Comparison of ENCODE assay signal across 18 cellular contexts in the genomic region with DNA sequence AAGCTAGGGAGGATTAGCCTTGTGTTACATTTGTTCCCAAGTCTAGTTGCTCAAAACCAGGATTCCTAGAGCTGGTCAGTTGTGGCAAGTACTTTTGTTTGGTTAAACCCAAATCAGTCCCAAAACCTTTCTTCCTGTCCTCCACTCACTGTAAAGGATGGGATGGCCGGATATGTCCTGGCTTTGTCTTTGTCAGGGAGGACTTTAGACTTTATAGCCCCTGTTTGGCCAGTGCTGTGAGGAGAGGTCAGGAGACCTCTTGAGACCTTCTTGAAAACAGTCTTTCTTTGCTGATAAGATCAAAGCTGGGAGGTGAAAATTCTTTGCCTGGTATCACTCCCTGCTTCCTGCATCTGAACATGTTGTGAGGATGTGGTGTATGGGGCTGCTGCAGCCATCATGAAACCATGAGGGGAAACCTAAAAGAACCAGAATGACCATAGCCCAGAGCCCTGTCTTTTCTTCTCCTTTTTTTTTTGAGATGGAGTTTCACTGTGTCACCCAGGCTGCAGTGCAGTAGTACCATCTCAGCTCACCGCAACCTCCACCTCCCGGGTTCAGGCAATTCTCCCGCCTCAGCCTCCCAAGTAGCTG. TPM values are rescaled to one million over a fixed set of nuclear protein-coding genes. Genes with fewer than 3 reads are reported as not detected.
DNase-seq lines count a peak whose midpoint lies in the region; ATAC-seq, FAIRE-seq and TF ChIP-seq lines count a peak whose summit lies in the region.
"Had no signal": no experiment of that assay in that cellular context is flagged by ENCODE, and none has a peak within 500 bp of the region (broad histone marks: within the 10 kb centered on the region; RNA-seq: fewer than 3 reads in every experiment).

No MANE protein-coding gene starts in this region.

- no peaks in the 10 kb centered on the region for H3K36me3 ChIP-seq in Panc1 (ENCODE audit: control insufficient read depth, insufficient read depth, low read length)
- no peaks in the 10 kb centered on the region for H3K36me3 ChIP-seq in HepG2 (replicated peaks in 1 of 2; ENCODE audit: control insufficient read depth in 1 of 2, insufficient read depth in 2 of 2, low read length in 2 of 2)
- H3K36me3 ChIP-seq: BE2C had no signal

- no peak for DNase-seq in stimulated activated naive CD8-positive, alpha-beta T cell treated with anti-CD3 and anti-CD28 coated beads, Interleukin-15, amount 100 ng/mL, for 72 hours
- DNase-seq in stimulated activated naive CD8-positive, alpha-beta T cell treated with anti-CD3 and anti-CD28 coated beads, Interleukin-15, Interleukin-2, amounts not matched to agents 100 U/mL and 50 U/mL, for 24 hours, result no peak
- DNase-seq in Panc1 (ENCODE audit: low read depth, low spot score), result no peak
- DNase-seq in HepG2 (ENCODE audit: low spot score), result peak; percentile 53
- DNase-seq in activated naive CD4-positive, alpha-beta T cell treated with anti-CD3 and anti-CD28 coated beads, Interleukin-2, amount 10 ng/mL, durations not matched to agents 7 days and 5 days, result no peak
- no peak for DNase-seq in GM10248 (ENCODE audit: extremely low spot score)
- DNase-seq: BE2C; CD8-positive, alpha-beta T cell; COR-L47; DND-41; GF-D8; GOT3; H9 had no signal

- intact Hi-C loops in Panc1 (cut with micrococcal nuclease; ENCODE audit: unreplicated experiment), result no loop called here
- intact Hi-C loops in HepG2 (cut with micrococcal nuclease; ENCODE audit: unreplicated experiment), result no loop called here

- in situ Hi-C loops in Panc1 (cut with HindIII; ENCODE audit: low pct_unique_long_range_greater_than_20kb, low sequenced_read_pairs) (no loop called here), HepG2 (cut with HindIII; ENCODE audit: extremely low pct_ligation_motif_present, low pct_unique_long_range_greater_than_20kb) (no loop called here)

- H4K20me1 ChIP-seq in HepG2 (ENCODE audit: insufficient read depth, low read length), result no peaks in the 10 kb centered on the region

- peak; percentile 56 for ATAC-seq in stimulated activated naive CD8-positive, alpha-beta T cell treated with anti-CD3 and anti-CD28 coated beads, Interleukin-15, amount 100 ng/mL, for 72 hours
- no peak for ATAC-seq in stimulated activated naive CD8-positive, alpha-beta T cell treated with anti-CD3 and anti-CD28 coated beads, Interleukin-15, Interleukin-2, amounts not matched to agents 100 U/mL and 50 U/mL, for 24 hours
- ATAC-seq in Panc1 (no peak), HepG2 (peak; percentile 48), GM18502 (IDR thresholded peaks at IDR 0.05; ENCODE audit: poor library complexity, unreplicated experiment) (no peak)
- ATAC-seq: CD8-positive, alpha-beta T cell; GM12878 had no signal

- no peaks in the 10 kb centered on the region for H3K9me3 Mint-ChIP-seq in stimulated activated naive CD8-positive, alpha-beta T cell treated with anti-CD3 and anti-CD28 coated beads, Interleukin-15, amount 100 ng/mL, for 72 hours
- H3K9me3 Mint-ChIP-seq in activated naive CD4-positive, alpha-beta T cell treated with anti-CD3 and anti-CD28 coated beads, Interleukin-2, amount 10 ng/mL, durations not matched to agents 7 days and 5 days, result no peaks in the 10 kb centered on the region
- H3K9me3 Mint-ChIP-seq: CD8-positive, alpha-beta T cell had no signal

- no peaks in the 10 kb centered on the region for H3K79me2 ChIP-seq in HepG2 (ENCODE audit: insufficient read depth, low read length)

- TF ChIP-seq CTCF in Panc1 (IDR thresholded peaks at IDR 0.05) (no peak), HepG2 (CRISPR knock-in tag; IDR thresholded peaks at IDR 0.05) (no peak), GM10248 (IDR thresholded peaks at IDR 0.05; ENCODE audit: control extremely low read depth, extremely low read depth, low read depth, missing control alignments) (no peak)

- POLR2A ChIA-PET in Panc1 (lab: Charles Lee), result no interaction called here
- POLR2A ChIA-PET in HepG2 (lab: Yijun Ruan, JAX), result interaction anchor here (1.1 to 5.2 kb wide), 9 partner anchors 11 to 196 kb away, joined by 3 to 59 read pairs (median 6); partner anchors contain the start of gene FTH1
- POLR2A ChIA-PET in GM10248 (lab: Yijun Ruan, JAX), result interaction anchor here (1.1 kb wide), 1 partner anchor 44 kb away, joined by 3 read pairs; the partner anchor contains the start of gene FTH1

- H3K4me2 ChIP-seq in HepG2 (ENCODE audit: low read depth, low read length), result peak overlapping the region; percentile 48
- H3K4me2 ChIP-seq: KMS-11 had no signal

- H3K27me3 ChIP-seq in Panc1 (ENCODE audit: control insufficient read depth, insufficient read depth, low read length) (no peaks in the 10 kb centered on the region), HepG2 (ENCODE audit: control insufficient read depth in 1 of 2, insufficient read depth in 2 of 2, low read length in 2 of 2) (no peaks in the 10 kb centered on the region)
- H3K27me3 ChIP-seq: BE2C had no signal

- no peak for TF ChIP-seq POLR2A in HepG2 (IDR thresholded peaks at IDR 0.05; ENCODE audit: insufficient read depth in 1 of 2, low read depth in 2 of 2, low read length in 2 of 2)

- CTCF ChIA-PET in Panc1 (lab: Charles Lee), result no interaction called here
- CTCF ChIA-PET in HepG2 (lab: Yijun Ruan, JAX; ENCODE audit: low intra/inter-chr PET ratio, low total read pairs), result no interaction called here
- CTCF ChIA-PET in activated naive CD4-positive, alpha-beta T cell treated with anti-CD3 and anti-CD28 coated beads, Interleukin-2, amount 10 ng/mL, durations not matched to agents 7 days and 5 days (lab: Charles Lee), result no interaction called here
- CTCF ChIA-PET in GM10248 (lab: Yijun Ruan, JAX), result interaction anchor here (1.1 kb wide), 1 partner anchor 20 kb away, joined by 3 read pairs; no protein-coding TSS in a partner anchor

- H3K9ac ChIP-seq in HepG2 (ENCODE audit: insufficient read depth, low read depth, low read length), result peak overlapping the region; percentile 43; the same call in 1 of the 2 replicates
- H3K9ac ChIP-seq: KMS-11 had no signal

- H3K27ac ChIP-seq in Panc1 (ENCODE audit: low read length) (peak overlapping the region; percentile 12; the same call in 1 of the 2 replicates), HepG2 (ENCODE audit: extremely low read length, insufficient read depth, low read length) (peak overlapping the region; percentile 55)
- H3K27ac ChIP-seq: KMS-11 had no signal

- peak overlapping the region; percentile 23 for H2AFZ ChIP-seq in HepG2 (ENCODE audit: low read length)

- H3K27ac Mint-ChIP-seq in stimulated activated naive CD8-positive, alpha-beta T cell treated with anti-CD3 and anti-CD28 coated beads, Interleukin-15, amount 100 ng/mL, for 72 hours, result peak overlapping the region in 1 of 2 donors; percentile 14
- H3K27ac Mint-ChIP-seq in activated naive CD4-positive, alpha-beta T cell treated with anti-CD3 and anti-CD28 coated beads, Interleukin-2, amount 10 ng/mL, durations not matched to agents 7 days and 5 days, result no peak overlapping the region
- H3K27ac Mint-ChIP-seq: CD8-positive, alpha-beta T cell; H9 had no signal

- FAIRE-seq in HepG2 (lab: Jason Lieb, UNC), result peak; percentile 87
- FAIRE-seq: GM12878 had no signal

- no peaks in the 10 kb centered on the region for H3K4me1 Mint-ChIP-seq in stimulated activated naive CD8-positive, alpha-beta T cell treated with anti-CD3 and anti-CD28 coated beads, Interleukin-15, amount 100 ng/mL, for 72 hours
- H3K4me1 Mint-ChIP-seq in activated naive CD4-positive, alpha-beta T cell treated with anti-CD3 and anti-CD28 coated beads, Interleukin-2, amount 10 ng/mL, durations not matched to agents 7 days and 5 days, result peaks cover 2% of the 10 kb centered on the region
- H3K4me1 Mint-ChIP-seq: IgD-negative memory B cell had no signal

- H3K4me1 ChIP-seq in Panc1 (ENCODE audit: control insufficient read depth, insufficient read depth, low read length) (peaks cover 10% of the 10 kb centered on the region; the same call in 1 of the 2 replicates), HepG2 (ENCODE audit: insufficient read depth, low read length) (peaks cover 54% of the 10 kb centered on the region)
- H3K4me1 ChIP-seq: BE2C had no signal

- no peaks in the 10 kb centered on the region for H3K27me3 Mint-ChIP-seq in stimulated activated naive CD8-positive, alpha-beta T cell treated with anti-CD3 and anti-CD28 coated beads, Interleukin-15, amount 100 ng/mL, for 72 hours
- H3K27me3 Mint-ChIP-seq in activated naive CD4-positive, alpha-beta T cell treated with anti-CD3 and anti-CD28 coated beads, Interleukin-2, amount 10 ng/mL, durations not matched to agents 7 days and 5 days, result peaks cover 11% of the 10 kb centered on the region

- H3K4me3 ChIP-seq in Panc1 (ENCODE audit: low read depth in 2 of 2, low read length in 2 of 2) (no peak overlapping the region), HepG2 (replicated peaks in 1 of 3; ENCODE audit: insufficient read depth in 1 of 3, low read depth in 2 of 3, low read length in 3 of 3) (no peak overlapping the region)
- H3K4me3 ChIP-seq: GM12878 had no signal

- H3K9me3 ChIP-seq in Panc1 (ENCODE audit: control insufficient read depth, insufficient read depth, low read depth, low read length) (no peaks in the 10 kb centered on the region), HepG2 (ENCODE audit: low read length) (no peaks in the 10 kb centered on the region)
- H3K9me3 ChIP-seq: BE2C had no signal

- H3K36me3 Mint-ChIP-seq in activated naive CD4-positive, alpha-beta T cell treated with anti-CD3 and anti-CD28 coated beads, Interleukin-2, amount 10 ng/mL, durations not matched to agents 7 days and 5 days, result no peaks in the 10 kb centered on the region
- H3K36me3 Mint-ChIP-seq: CD14-positive monocyte; CD8-positive, alpha-beta T cell had no signal

- no TSS peak for BruUV-seq in Panc1 (replicated peaks; lab: Mats Ljungman, UMichigan)
- no TSS peak for BruUV-seq in HepG2 (replicated peaks; lab: Mats Ljungman, UMichigan)

- TF ChIP-seq EP300 in HepG2 (IDR thresholded peaks at IDR 0.05; ENCODE audit: low read depth in 2 of 2, low read length in 2 of 2) (peak in 1 of 2 experiments; percentile 62; a peak in 2 of 4 replicates), HepG2 (CRISPR knock-in tag; IDR thresholded peaks at IDR 0.05; ENCODE audit: borderline replicate concordance) (peak; percentile 52; the same call in 1 of the 2 replicates)

- no peak overlapping the region for H3K4me3 Mint-ChIP-seq in stimulated activated naive CD8-positive, alpha-beta T cell treated with anti-CD3 and anti-CD28 coated beads, Interleukin-15, amount 100 ng/mL, for 72 hours
- no peak overlapping the region for H3K4me3 Mint-ChIP-seq in activated naive CD4-positive, alpha-beta T cell treated with anti-CD3 and anti-CD28 coated beads, Interleukin-2, amount 10 ng/mL, durations not matched to agents 7 days and 5 days
- H3K4me3 Mint-ChIP-seq: CD14-positive monocyte; CD8-positive, alpha-beta T cell; H9; IgD-negative memory B cell had no signal

- TF ChIP-seq RAD21 in HepG2 (CRISPR knock-in tag; IDR thresholded peaks at IDR 0.05), result no peak

- 73% methylated on average over 4 of the region's 4 CpGs for WGBS in HepG2 (ENCODE audit: low lambda C conversion rate)

RNA-seq across cellular contexts. Expression of gene FTH1, which starts 43.6 kb away (rescaled TPM):
- total RNA-seq in Panc1 (2021; ENCODE audit: unreplicated experiment), result 2,322 TPM
- 3,101 TPM for polyA plus RNA-seq in Panc1 (2012; ENCODE audit: insufficient read length)
- total RNA-seq in HepG2 (2016; rRNA removed; fragmentation: Illumina TruSeq; extraction: Trizol), result 544 and 607 TPM in 2 replicates
- total RNA-seq in HepG2 (2016; cell fraction: cytosol; rRNA removed; fragmentation: Illumina TruSeq; extraction: Trizol; ENCODE audit: low read depth), result 3,105 and 3,667 TPM in 2 replicates
- total RNA-seq in HepG2 (2016; cell fraction: insoluble cytoplasmic fraction; rRNA removed; fragmentation: Illumina TruSeq; extraction: Trizol), result 481 and 554 TPM in 2 replicates
- total RNA-seq in HepG2 (2016; cell fraction: membrane; rRNA removed; fragmentation: Illumina TruSeq; extraction: Trizol), result 4,411 and 4,459 TPM in 2 replicates
- total RNA-seq in HepG2 (2016; cell fraction: nucleus; rRNA removed; fragmentation: Illumina TruSeq; extraction: Trizol), result 460 and 546 TPM in 2 replicates
- 760 and 802 TPM in 2 replicates for polyA plus RNA-seq in HepG2 (2011; rRNA removed)
- 904 and 962 TPM in 2 replicates for polyA plus RNA-seq in HepG2 (2011; cell fraction: cytosol; rRNA removed)
- 547 and 633 TPM in 2 replicates for polyA plus RNA-seq in HepG2 (2011; cell fraction: nucleus; rRNA removed)
- polyA plus RNA-seq in HepG2 (2012), result 4,160 and 4,286 TPM in 2 replicates
- polyA plus RNA-seq in HepG2 (2016; cell fraction: cytosol; fragmentation: Illumina TruSeq; extraction: Trizol; ENCODE audit: low read depth), result 74,852 and 83,301 TPM in 2 replicates
- 2,697 and 2,813 TPM in 2 replicates for polyA plus RNA-seq in HepG2 (2016; cell fraction: insoluble cytoplasmic fraction; fragmentation: Illumina TruSeq; extraction: Trizol; ENCODE audit: low read depth)
- 37,583 and 39,786 TPM in 2 replicates for polyA plus RNA-seq in HepG2 (2016; cell fraction: membrane; fragmentation: Illumina TruSeq; extraction: Trizol; ENCODE audit: low read depth)
- polyA plus RNA-seq in HepG2 (2016; cell fraction: nucleus; fragmentation: Illumina TruSeq; extraction: Trizol; ENCODE audit: insufficient read depth, low read depth), result 2,546 and 3,012 TPM in 2 replicates
- 361 and 877 TPM in 2 replicates for polyA minus RNA-seq in HepG2 (2011; rRNA and poly(A)+ RNA removed; ENCODE audit: low replicate concordance)
- 693 and 773 TPM in 2 replicates for polyA minus RNA-seq in HepG2 (2011; cell fraction: cytosol; rRNA and poly(A)+ RNA removed)
- 191 and 263 TPM in 2 replicates for polyA minus RNA-seq in HepG2 (2011; cell fraction: nucleus; rRNA and poly(A)+ RNA removed)

Comparison
In these comparisons a context has a peak if more than half of its experiments do, and no peak if none do; other contexts are left out.
1. ATAC-seq: peak in stimulated activated naive CD8-positive, alpha-beta T cell treated with anti-CD3 and anti-CD28 coated beads, Interleukin-15, amount 100 ng/mL, for 72 hours (single experiment) and HepG2 (single experiment); none in stimulated activated naive CD8-positive, alpha-beta T cell treated with anti-CD3 and anti-CD28 coated beads, Interleukin-15, Interleukin-2, amounts not matched to agents 100 U/mL and 50 U/mL, for 24 hours (single experiment), Panc1 (single experiment) and GM18502 (single experiment).